Comparison of ENCODE assay signal across 8 cellular contexts in genomic region chr11:22730319-22730718, GRCh38.
A peak's percentile ranks its signal among the peaks of the same experiment; 100 is the strongest.
DNase-seq lines count a peak whose midpoint lies in the region; ATAC-seq and TF ChIP-seq lines count a peak whose summit lies in the region.

No MANE protein-coding gene starts in this region.

- ATAC-seq in HG02798 (IDR thresholded peaks at IDR 0.05; ENCODE audit: poor library complexity, unreplicated experiment) (peak; percentile 60), right lobe of liver (peak; percentile 41 to 74 (median 62))
- no peak for ATAC-seq in activated naive CD8-positive, alpha-beta T cell treated with anti-CD3 and anti-CD28 coated beads, Interleukin-2, amount 50 U/mL, for 24 hours

- H3K27ac Mint-ChIP-seq in activated naive CD8-positive, alpha-beta T cell treated with anti-CD3 and anti-CD28 coated beads, Interleukin-2, amount 50 U/mL, for 24 hours = no peak overlapping the region

- no peaks in the 10 kb centered on the region for H3K9me3 ChIP-seq in NT2/D1 (ENCODE audit: insufficient read depth, low read length)
- H3K9me3 ChIP-seq in right lobe of liver = no peaks in the 10 kb centered on the region
- no peaks in the 10 kb centered on the region for H3K9me3 ChIP-seq in adrenal gland (replicated peaks in 1 of 3)

- H3K4me3 ChIP-seq in NT2/D1 (ENCODE audit: insufficient read length, low read depth) (no peak overlapping the region), right lobe of liver (no peak overlapping the region), adrenal gland (no peak overlapping the region)

- TF ChIP-seq POLR2A in right lobe of liver (IDR thresholded peaks at IDR 0.05) = no peak
- TF ChIP-seq POLR2A in adrenal gland (IDR thresholded peaks at IDR 0.05) = no peak

- H3K27me3 ChIP-seq in NT2/D1 (ENCODE audit: insufficient read depth, insufficient read length) (no peaks in the 10 kb centered on the region), right lobe of liver (no peaks in the 10 kb centered on the region), adrenal gland (no peaks in the 10 kb centered on the region)

- H3K27ac ChIP-seq in right lobe of liver (no peak overlapping the region), adrenal gland (no peak overlapping the region)

- H3K9ac ChIP-seq in NT2/D1 (ENCODE audit: insufficient read length, low read depth) = no peak overlapping the region

- H3K4me1 Mint-ChIP-seq in activated naive CD8-positive, alpha-beta T cell treated with anti-CD3 and anti-CD28 coated beads, Interleukin-2, amount 50 U/mL, for 24 hours = no peaks in the 10 kb centered on the region

- no peaks in the 10 kb centered on the region for H3K27me3 Mint-ChIP-seq in activated naive CD8-positive, alpha-beta T cell treated with anti-CD3 and anti-CD28 coated beads, Interleukin-2, amount 50 U/mL, for 24 hours

- H3K36me3 ChIP-seq in NT2/D1 (ENCODE audit: insufficient read depth, insufficient read length, low read length) (no peaks in the 10 kb centered on the region), right lobe of liver (no peaks in the 10 kb centered on the region), adrenal gland (replicated peaks in 1 of 2) (no peaks in the 10 kb centered on the region)

- TF ChIP-seq CTCF in GM12872 (IDR thresholded peaks at IDR 0.05; ENCODE audit: insufficient read depth, low read depth, low read length) (0 out of 3 replicates have a peak, but pooled peaks have one; percentile 15), right lobe of liver (IDR thresholded peaks at IDR 0.05) (peak; percentile 32 to 45 (median 36)), adrenal gland (IDR thresholded peaks at IDR 0.05) (peak in 1 of 6 experiments; percentile 18)

- no peaks in the 10 kb centered on the region for H3K4me1 ChIP-seq in NT2/D1 (ENCODE audit: insufficient read depth, insufficient read length)
- H3K4me1 ChIP-seq in right lobe of liver = no peaks in the 10 kb centered on the region
- no peaks in the 10 kb centered on the region for H3K4me1 ChIP-seq in adrenal gland (replicated peaks in 1 of 2)

- no peaks in the 10 kb centered on the region for H3K9me3 Mint-ChIP-seq in activated naive CD8-positive, alpha-beta T cell treated with anti-CD3 and anti-CD28 coated beads, Interleukin-2, amount 50 U/mL, for 24 hours

- intact Hi-C loops in right lobe of liver (cut with DNase I) = no loop called here
- intact Hi-C loops in adrenal gland (cut with DNase I) = no loop called here

- H3K4me3 Mint-ChIP-seq in activated naive CD8-positive, alpha-beta T cell treated with anti-CD3 and anti-CD28 coated beads, Interleukin-2, amount 50 U/mL, for 24 hours = no peak overlapping the region

- DNase-seq in NT2/D1 (ENCODE audit: low read depth, low spot score) (peak; percentile 0), right lobe of liver (no peak), adrenal gland (no peak), C1 segment of cervical spinal cord (lab: John Stamatoyannopoulos, UW) (no peak)
- no peak for DNase-seq in activated naive CD8-positive, alpha-beta T cell treated with anti-CD3 and anti-CD28 coated beads, Interleukin-2, amount 50 U/mL, for 24 hours
- no peak for DNase-seq in stimulated activated CD4-positive, alpha-beta T cell treated with anti-CD3 and anti-CD28 coated beads, Interleukin-15, amount 100 ng/mL, for 24 hours

- H3K36me3 Mint-ChIP-seq in activated naive CD8-positive, alpha-beta T cell treated with anti-CD3 and anti-CD28 coated beads, Interleukin-2, amount 50 U/mL, for 24 hours (ENCODE audit: low read depth) = no peaks in the 10 kb centered on the region

- WGBS in right lobe of liver (ENCODE audit: insufficient coverage, low coverage, low lambda C conversion rate, missing lambda C conversion rate) = 18% methylated on average over 1 of the region's 1 CpG
- WGBS in adrenal gland, 4 donors = 0 to 53% (median 33%) methylated on average over 1 of the region's 1 CpG
